In the genomic region with DNA sequence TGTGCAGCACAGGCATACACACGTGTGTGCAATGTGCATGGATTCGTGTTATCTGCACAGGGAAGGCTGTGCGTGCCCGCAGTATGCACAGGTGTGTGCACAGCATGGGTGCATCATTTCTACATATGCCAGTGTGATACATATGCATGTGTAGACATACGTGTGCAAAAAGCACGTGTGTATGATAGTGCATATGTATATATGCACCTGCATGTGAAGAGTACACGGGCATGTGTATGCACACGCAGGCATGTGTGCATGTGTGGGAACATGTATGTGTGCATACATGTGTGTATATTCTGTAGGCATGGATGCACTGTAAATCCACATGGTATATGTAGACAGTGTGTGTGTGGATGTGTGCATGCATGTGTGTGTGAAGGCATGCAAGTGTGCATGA, we compare ENCODE assay signal across 31 cellular contexts. TPM values are rescaled to one million over a fixed set of nuclear protein-coding genes. Genes with fewer than 3 reads are reported as not detected.
"Had no signal": no experiment of that assay in that cellular context is flagged by ENCODE, and none has a peak within 500 bp of the region (broad histone marks: within the 10 kb centered on the region; RNA-seq: fewer than 3 reads in every experiment).

No MANE protein-coding gene starts in this region.

- ATAC-seq: naive thymus-derived CD4-positive, alpha-beta T cell; natural killer cell treated with Interleukin-12 subunit alpha and Interleukin-12 subunit beta and Interleukin-15 and Interleukin-18, amount 100 ng/mL, for 72 hours; psoas muscle; right cardiac atrium; sciatic nerve; stimulated activated naive CD8-positive, alpha-beta T cell treated with anti-CD3 and anti-CD28 coated beads, Interleukin-15, amount 100 ng/mL, for 72 hours; stimulated activated naive CD8-positive, alpha-beta T cell treated with anti-CD3 and anti-CD28 coated beads, Interleukin-15, Interleukin-2, amounts not matched to agents 100 U/mL and 50 U/mL, for 24 hours; upper lobe of right lung had no signal

- H3K4me3 ChIP-seq: ovary, psoas muscle, skin epidermis, smooth muscle cell, spleen, suprapubic skin, testis, tibial artery, transverse colon, upper lobe of right lung, uterus had no signal

- H3K36me3 ChIP-seq: ovary, spleen, suprapubic skin, tibial artery, transverse colon, upper lobe of right lung, uterus had no signal

- H3K27me3 ChIP-seq: ovary, testis, tibial artery, uterus had no signal

- H3K4me1 Mint-ChIP-seq: stimulated activated memory B cell treated with anti-CD40 and anti-IgM and Interleukin-4, amounts not matched to agents 10 μg/mL and 1 μg/mL and 100 μg/mL, for 72 hours had no signal

- H2AFZ ChIP-seq: parathyroid adenoma had no signal

- H3K36me3 Mint-ChIP-seq: naive thymus-derived CD4-positive, alpha-beta T cell; natural killer cell treated with Interleukin-12 subunit alpha and Interleukin-12 subunit beta and Interleukin-15 and Interleukin-18, amount 100 ng/mL, for 72 hours; stimulated activated memory B cell treated with anti-CD40 and anti-IgM and Interleukin-4, amounts not matched to agents 10 μg/mL and 1 μg/mL and 100 μg/mL, for 72 hours; type B pancreatic cell had no signal

- DNase-seq: naive thymus-derived CD4-positive, alpha-beta T cell; nephron progenitor cell; occipital lobe; ovary; psoas muscle; spleen; stimulated activated CD4-positive, alpha-beta T cell treated with anti-CD3 and anti-CD28 coated beads, Interleukin-12 subunit alpha, Interleukin-12 subunit beta, amount 100 ng/mL, for 4 hours; stimulated activated CD4-positive, alpha-beta T cell treated with anti-CD3 and anti-CD28 coated beads, Interleukin-1b, Interleukin-23, amount 100 ng/mL, for 48 hours; stimulated activated CD4-positive, alpha-beta T cell treated with anti-CD3 and anti-CD28 coated beads, Interleukin-4, amount 100 ng/mL, for 1 hour; stimulated activated CD4-positive, alpha-beta T cell treated with anti-CD3 and anti-CD28 coated beads, Interleukin-4, amount 100 ng/mL, for 4 hours; stimulated activated CD8-positive, alpha-beta memory T cell treated with anti-CD3 and anti-CD28 coated beads, Interleukin-4, amount 100 ng/mL, for 48 hours; stimulated activated naive CD4-positive, alpha-beta T cell; stimulated activated naive CD8-positive, alpha-beta T cell treated with anti-CD3 and anti-CD28 coated beads, Interleukin-15, amount 100 ng/mL, for 72 hours; stimulated activated naive CD8-positive, alpha-beta T cell treated with anti-CD3 and anti-CD28 coated beads, Interleukin-15, Interleukin-2, amounts not matched to agents 100 U/mL and 50 U/mL, for 24 hours; substantia nigra; testis; tibial artery; transverse colon; upper lobe of right lung; uterus had no signal

- H3K4me2 ChIP-seq: smooth muscle cell had no signal

- H3K27ac ChIP-seq: ovary, parathyroid adenoma, psoas muscle, skin epidermis, suprapubic skin, testis, transverse colon, upper lobe of right lung, uterus had no signal

- H3K4me1 ChIP-seq: parathyroid adenoma, psoas muscle, upper lobe of right lung had no signal

- H3K4me3 Mint-ChIP-seq: naive thymus-derived CD4-positive, alpha-beta T cell; natural killer cell treated with Interleukin-12 subunit alpha and Interleukin-12 subunit beta and Interleukin-15 and Interleukin-18, amount 100 ng/mL, for 72 hours; nephron progenitor cell; neural crest cell; stimulated activated memory B cell treated with anti-CD40 and anti-IgM and Interleukin-4, amounts not matched to agents 10 μg/mL and 1 μg/mL and 100 μg/mL, for 72 hours; stimulated activated naive CD8-positive, alpha-beta T cell treated with anti-CD3 and anti-CD28 coated beads, Interleukin-15, amount 100 ng/mL, for 72 hours; type B pancreatic cell had no signal

- H3K27ac Mint-ChIP-seq: naive thymus-derived CD4-positive, alpha-beta T cell; natural killer cell treated with Interleukin-12 subunit alpha and Interleukin-12 subunit beta and Interleukin-15 and Interleukin-18, amount 100 ng/mL, for 72 hours; nephron progenitor cell; progenitor cell of endocrine pancreas; stimulated activated memory B cell treated with anti-CD40 and anti-IgM and Interleukin-4, amounts not matched to agents 10 μg/mL and 1 μg/mL and 100 μg/mL, for 72 hours; stimulated activated naive CD8-positive, alpha-beta T cell treated with anti-CD3 and anti-CD28 coated beads, Interleukin-15, amount 100 ng/mL, for 72 hours; type B pancreatic cell had no signal

- H3K9me3 ChIP-seq: ovary, psoas muscle, spleen, suprapubic skin, testis, tibial artery, transverse colon, upper lobe of right lung, uterus had no signal

- H3K9me3 Mint-ChIP-seq: natural killer cell treated with Interleukin-12 subunit alpha and Interleukin-12 subunit beta and Interleukin-15 and Interleukin-18, amount 100 ng/mL, for 72 hours; nephron progenitor cell; neural crest cell; stimulated activated memory B cell treated with anti-CD40 and anti-IgM and Interleukin-4, amounts not matched to agents 10 μg/mL and 1 μg/mL and 100 μg/mL, for 72 hours; stimulated activated naive CD8-positive, alpha-beta T cell treated with anti-CD3 and anti-CD28 coated beads, Interleukin-15, amount 100 ng/mL, for 72 hours; type B pancreatic cell had no signal

- H3K9ac ChIP-seq: parathyroid adenoma had no signal

RNA-seq across cellular contexts. Expression of gene ADRA2C, which starts 3.9 kb away (rescaled TPM):
- total RNA-seq: naive thymus-derived CD4-positive, alpha-beta T cell; natural killer cell treated with Interleukin-12 subunit alpha and Interleukin-12 subunit beta and Interleukin-15 and Interleukin-18, amount 100 ng/mL, for 72 hours had no signal
- polyA plus RNA-seq: naive thymus-derived CD4-positive, alpha-beta T cell had no signal
